ENCODE assay signal across 13 cellular contexts in genomic region chr5:14410068-14410941, GRCh38.
A peak's percentile ranks its signal among the peaks of the same experiment; 100 is the strongest.
DNase-seq lines count a peak whose midpoint lies in the region; ATAC-seq, FAIRE-seq and TF ChIP-seq lines count a peak whose summit lies in the region.
"Had no signal": no experiment of that assay in that cellular context is flagged by ENCODE, and none has a peak within 500 bp of the region (broad histone marks: within the 10 kb centered on the region; RNA-seq: fewer than 3 reads in every experiment).

No MANE protein-coding gene starts in this region.

- TF ChIP-seq CTCF in astrocyte (IDR thresholded peaks at IDR 0.05; ENCODE audit: insufficient read depth, low read depth, low read length) (no peak), right atrium auricular region (IDR thresholded peaks at IDR 0.05) (no peak), sigmoid colon (IDR thresholded peaks at IDR 0.05) (no peak)

- no peak for TF ChIP-seq EP300 in sigmoid colon (IDR thresholded peaks at IDR 0.05)

- no peaks in the 10 kb centered on the region for H3K36me3 Mint-ChIP-seq in CD4-positive, CD25-positive, alpha-beta regulatory T cell
- peaks cover 24% of the 10 kb centered on the region for H3K36me3 Mint-ChIP-seq in astrocyte (ENCODE audit: low read depth, unreplicated experiment)

- H3K36me3 ChIP-seq in CD4-positive, CD25-positive, alpha-beta regulatory T cell (ENCODE audit: control insufficient read depth, insufficient read depth, low read length) = no peaks in the 10 kb centered on the region
- peaks cover 78% of the 10 kb centered on the region for H3K36me3 ChIP-seq in astrocyte (ENCODE audit: insufficient read depth, low read length)
- H3K36me3 ChIP-seq in right atrium auricular region = peaks cover 28% of the 10 kb centered on the region
- H3K36me3 ChIP-seq in sigmoid colon = peaks cover 12 to 75% (median 44%) of the 10 kb centered on the region in 4 donors

- H3K27me3 ChIP-seq in CD4-positive, CD25-positive, alpha-beta regulatory T cell (ENCODE audit: control insufficient read depth, insufficient read depth, low read length) = no peaks in the 10 kb centered on the region
- H3K27me3 ChIP-seq in astrocyte (ENCODE audit: insufficient read depth, low read length) (no peaks in the 10 kb centered on the region), right atrium auricular region (no peaks in the 10 kb centered on the region), sigmoid colon (no peaks in the 10 kb centered on the region)
- H3K27me3 ChIP-seq: BLaER1 treated with 17β-estradiol and CSF1 and Interleukin-3, amounts not matched to agents 10 nM and 100 nM had no signal

- intact Hi-C loops in sigmoid colon (cut with DNase I) = no loop called here

- peak overlapping the region in 2 of 3 donors; percentile 47 to 96 for H3K27ac Mint-ChIP-seq in CD4-positive, CD25-positive, alpha-beta regulatory T cell
- H3K27ac Mint-ChIP-seq in astrocyte (ENCODE audit: unreplicated experiment) = peak overlapping the region; percentile 69

- peaks cover 17 to 43% (median 31%) of the 10 kb centered on the region in 4 donors for H3K4me1 Mint-ChIP-seq in CD4-positive, CD25-positive, alpha-beta regulatory T cell
- peaks cover 29% of the 10 kb centered on the region for H3K4me1 Mint-ChIP-seq in astrocyte (ENCODE audit: low read depth, unreplicated experiment)

- H3K4me3 ChIP-seq in CD4-positive, CD25-positive, alpha-beta regulatory T cell (ENCODE audit: low read depth, low read length) = no peak overlapping the region
- H3K4me3 ChIP-seq in astrocyte (ENCODE audit: insufficient read depth, low read depth, low read length) (no peak overlapping the region), right atrium auricular region (no peak overlapping the region), sigmoid colon (no peak overlapping the region)
- H3K4me3 ChIP-seq: BLaER1 treated with 17β-estradiol and CSF1 and Interleukin-3, amounts not matched to agents 10 nM and 100 nM had no signal

- H3K27me3 Mint-ChIP-seq in CD4-positive, CD25-positive, alpha-beta regulatory T cell = no peaks in the 10 kb centered on the region
- no peaks in the 10 kb centered on the region for H3K27me3 Mint-ChIP-seq in astrocyte (ENCODE audit: low read depth, unreplicated experiment)
- H3K27me3 Mint-ChIP-seq: naive B cell had no signal

- H3K4me3 Mint-ChIP-seq in CD4-positive, CD25-positive, alpha-beta regulatory T cell = peak overlapping the region in 1 of 4 donors; percentile 20
- H3K4me3 Mint-ChIP-seq in astrocyte (ENCODE audit: unreplicated experiment) = no peak overlapping the region

- no peak for TF ChIP-seq POLR2A in sigmoid colon (IDR thresholded peaks at IDR 0.05)

- no peak overlapping the region for H2AFZ ChIP-seq in astrocyte (ENCODE audit: low read depth, low read length)

- H3K9ac ChIP-seq in astrocyte (ENCODE audit: low read length) = peak overlapping the region; percentile 16
- H3K9ac ChIP-seq: BLaER1 treated with 17β-estradiol and CSF1 and Interleukin-3, amounts not matched to agents 10 nM and 100 nM had no signal

- no peaks in the 10 kb centered on the region for H3K9me3 Mint-ChIP-seq in CD4-positive, CD25-positive, alpha-beta regulatory T cell
- H3K9me3 Mint-ChIP-seq in astrocyte (ENCODE audit: unreplicated experiment) = no peaks in the 10 kb centered on the region
- H3K9me3 Mint-ChIP-seq: naive B cell had no signal

- peaks cover 30% of the 10 kb centered on the region for H3K4me1 ChIP-seq in CD4-positive, CD25-positive, alpha-beta regulatory T cell (ENCODE audit: control insufficient read depth, insufficient read depth, low read length, poor library complexity, severe bottlenecking)
- H3K4me1 ChIP-seq in astrocyte (ENCODE audit: insufficient read depth, low read length) (peaks cover 67% of the 10 kb centered on the region), right atrium auricular region (peaks cover 0 to 18% of the 10 kb centered on the region in 2 donors), sigmoid colon (peaks cover 0 to 21% (median 12%) of the 10 kb centered on the region in 4 donors)

- no peak overlapping the region for H3K27ac ChIP-seq in CD4-positive, CD25-positive, alpha-beta regulatory T cell (ENCODE audit: insufficient read depth, low read length, poor library complexity, severe bottlenecking)
- peak overlapping the region; percentile 20 for H3K27ac ChIP-seq in astrocyte (ENCODE audit: low read depth, low read length)
- peak overlapping the region; percentile 50 to 68 for H3K27ac ChIP-seq in right atrium auricular region
- H3K27ac ChIP-seq in sigmoid colon = peak overlapping the region; percentile 43 to 73 (median 62)

- 87 to 91% methylated on average over 25 of the region's 25 CpGs for WGBS in sigmoid colon, 2 donors

- H3K9me3 ChIP-seq in CD4-positive, CD25-positive, alpha-beta regulatory T cell (ENCODE audit: control insufficient read depth in 2 of 2, low read length in 2 of 2) = no peaks in the 10 kb centered on the region
- H3K9me3 ChIP-seq in astrocyte (ENCODE audit: insufficient read depth, low read depth, low read length) = no peaks in the 10 kb centered on the region
- H3K9me3 ChIP-seq in right atrium auricular region = no peaks in the 10 kb centered on the region
- no peaks in the 10 kb centered on the region for H3K9me3 ChIP-seq in sigmoid colon
- H3K9me3 ChIP-seq: BLaER1 treated with 17β-estradiol and CSF1 and Interleukin-3, amounts not matched to agents 10 nM and 100 nM had no signal

- no peak for ATAC-seq in CD4-positive, CD25-positive, alpha-beta regulatory T cell (ENCODE audit: low read depth in 2 of 2)
- ATAC-seq in HG03469 (IDR thresholded peaks at IDR 0.05; ENCODE audit: unreplicated experiment) = no peak

- no peak for DNase-seq in CD4-positive, CD25-positive, alpha-beta regulatory T cell
- DNase-seq in astrocyte (ENCODE audit: low read depth) (no peak), right atrium auricular region (ENCODE audit: low spot score) (no peak), sigmoid colon (no peak), hepatic stellate cell (ENCODE audit: low spot score) (no peak), midbrain (lab: John Stamatoyannopoulos, UW) (no peak), NCI-H2081 treated with DMSO at 0.1 percent for 48 hours (lab: John Stamatoyannopoulos, UW) (no peak)
- DNase-seq: GDM1, naive B cell, NCI-H1436, NCI-H748 treated with DMSO at 0.1 percent for 48 hours had no signal

- no peak for FAIRE-seq in astrocyte (lab: Jason Lieb, UNC)

- no peak overlapping the region for H3K4me2 ChIP-seq in astrocyte (ENCODE audit: low read length)
- H3K4me2 ChIP-seq: BLaER1 treated with 17β-estradiol and CSF1 and Interleukin-3, amounts not matched to agents 10 nM and 100 nM had no signal

- peaks cover 37% of the 10 kb centered on the region for H4K20me1 ChIP-seq in astrocyte (ENCODE audit: insufficient read depth, low read length)

- H3K79me2 ChIP-seq in astrocyte (ENCODE audit: insufficient read depth, low read length) = peaks cover 76% of the 10 kb centered on the region
